ENCODE assay signal across 8 cellular contexts in the genomic region with DNA sequence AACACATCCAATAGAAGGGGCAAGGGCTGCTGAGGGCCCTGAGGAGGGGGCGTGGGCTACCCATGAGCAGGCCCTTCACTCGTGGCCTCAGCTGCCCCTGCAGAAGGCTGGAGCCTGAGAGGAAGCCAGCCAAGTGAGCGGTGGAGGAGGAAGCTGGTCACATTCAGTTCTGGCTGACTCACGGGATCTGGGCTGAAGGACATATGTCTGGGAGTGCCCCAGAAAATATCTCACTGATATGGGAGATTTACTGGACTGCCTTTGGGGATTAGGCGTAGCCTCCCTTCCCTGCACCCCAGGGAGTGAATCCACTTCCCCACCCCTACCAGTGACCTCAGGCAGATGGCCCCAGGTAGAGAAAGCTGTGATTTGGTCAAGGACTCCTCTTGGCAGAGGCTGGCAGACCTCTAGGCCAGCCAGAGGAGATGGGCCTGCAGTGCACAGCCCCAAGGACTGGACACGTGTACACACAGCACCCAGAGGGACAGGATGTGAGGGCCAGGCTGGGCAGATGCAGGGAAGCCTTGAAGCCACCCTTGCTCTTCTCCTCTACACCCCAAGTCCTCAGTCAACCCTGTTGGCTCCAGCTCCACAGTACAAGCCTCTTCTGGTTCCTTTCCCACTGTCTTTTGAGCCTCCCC. TPM values are rescaled to one million over a fixed set of nuclear protein-coding genes. Genes with fewer than 3 reads are reported as not detected.
DNase-seq lines count a peak whose midpoint lies in the region; ATAC-seq lines count a peak whose summit lies in the region.

No MANE protein-coding gene starts in this region.

- H3K4me3 ChIP-seq in H7 (ENCODE audit: insufficient read depth, low read depth, low read length): no peak overlapping the region

- peaks cover 44% of the 10 kb centered on the region for H3K4me1 Mint-ChIP-seq in activated naive CD8-positive, alpha-beta T cell treated with anti-CD3 and anti-CD28 coated beads, Interleukin-2, amount 10 ng/mL, durations not matched to agents 7 days and 5 days
- peaks cover 49 to 62% of the 10 kb centered on the region in 2 donors for H3K4me1 Mint-ChIP-seq in stimulated activated naive B cell treated with anti-CD40 and anti-IgM and Interleukin-4, amounts not matched to agents 10 μg/mL and 1 μg/mL and 100 μg/mL, for 72 hours

- H3K9me3 Mint-ChIP-seq in activated naive CD8-positive, alpha-beta T cell treated with anti-CD3 and anti-CD28 coated beads, Interleukin-2, amount 10 ng/mL, durations not matched to agents 7 days and 5 days: peaks cover 4% of the 10 kb centered on the region
- peaks cover 0 to 4% of the 10 kb centered on the region in 2 donors for H3K9me3 Mint-ChIP-seq in stimulated activated naive B cell treated with anti-CD40 and anti-IgM and Interleukin-4, amounts not matched to agents 10 μg/mL and 1 μg/mL and 100 μg/mL, for 72 hours

- no peak overlapping the region for H3K4me3 Mint-ChIP-seq in activated naive CD8-positive, alpha-beta T cell treated with anti-CD3 and anti-CD28 coated beads, Interleukin-2, amount 10 ng/mL, durations not matched to agents 7 days and 5 days
- H3K4me3 Mint-ChIP-seq in stimulated activated naive B cell treated with anti-CD40 and anti-IgM and Interleukin-4, amounts not matched to agents 10 μg/mL and 1 μg/mL and 100 μg/mL, for 72 hours: no peak overlapping the region

- DNase-seq in Kasumi-1 (lab: John Stamatoyannopoulos, UW) (peak; percentile 28 to 36), hepatic stellate cell (ENCODE audit: low spot score) (peak; percentile 81), HuH-7 (ENCODE audit: low spot score) (no peak), foreskin melanocyte (no peak), H7 (no peak)
- no peak for DNase-seq in activated naive CD8-positive, alpha-beta T cell treated with anti-CD3 and anti-CD28 coated beads, Interleukin-2, amount 10 ng/mL, durations not matched to agents 7 days and 5 days
- no peak for DNase-seq in stimulated activated naive B cell treated with anti-CD40 and anti-IgM and Interleukin-4, amounts not matched to agents 10 μg/mL and 1 μg/mL and 100 μg/mL, for 72 hours

- H3K27me3 Mint-ChIP-seq in activated naive CD8-positive, alpha-beta T cell treated with anti-CD3 and anti-CD28 coated beads, Interleukin-2, amount 10 ng/mL, durations not matched to agents 7 days and 5 days: no peaks in the 10 kb centered on the region
- H3K27me3 Mint-ChIP-seq in stimulated activated naive B cell treated with anti-CD40 and anti-IgM and Interleukin-4, amounts not matched to agents 10 μg/mL and 1 μg/mL and 100 μg/mL, for 72 hours: no peaks in the 10 kb centered on the region

- no peak for ATAC-seq in activated naive CD8-positive, alpha-beta T cell treated with anti-CD3 and anti-CD28 coated beads, Interleukin-2, amount 10 ng/mL, durations not matched to agents 7 days and 5 days (ENCODE audit: low read depth)
- ATAC-seq in stimulated activated naive B cell treated with anti-CD40 and anti-IgM and Interleukin-4, amounts not matched to agents 10 μg/mL and 1 μg/mL and 100 μg/mL, for 72 hours (replicated peaks): no peak
- no peak for ATAC-seq in HG03159 (IDR thresholded peaks at IDR 0.05; ENCODE audit: unreplicated experiment)

- H3K27ac Mint-ChIP-seq in activated naive CD8-positive, alpha-beta T cell treated with anti-CD3 and anti-CD28 coated beads, Interleukin-2, amount 10 ng/mL, durations not matched to agents 7 days and 5 days: peak overlapping the region; percentile 95
- H3K27ac Mint-ChIP-seq in stimulated activated naive B cell treated with anti-CD40 and anti-IgM and Interleukin-4, amounts not matched to agents 10 μg/mL and 1 μg/mL and 100 μg/mL, for 72 hours: peak overlapping the region; percentile 100

- POLR2A ChIA-PET in activated naive CD8-positive, alpha-beta T cell treated with anti-CD3 and anti-CD28 coated beads, Interleukin-2, amount 10 ng/mL, durations not matched to agents 7 days and 5 days (lab: Charles Lee): interaction anchor here (0.6 kb wide), 1 partner anchor 251 kb away, joined by 6 read pairs; no protein-coding TSS in a partner anchor

- H3K27me3 ChIP-seq in H7 (ENCODE audit: control insufficient read depth, insufficient read depth, low read length): no peaks in the 10 kb centered on the region

- peaks cover 17% of the 10 kb centered on the region for H3K36me3 Mint-ChIP-seq in activated naive CD8-positive, alpha-beta T cell treated with anti-CD3 and anti-CD28 coated beads, Interleukin-2, amount 10 ng/mL, durations not matched to agents 7 days and 5 days
- H3K36me3 Mint-ChIP-seq in stimulated activated naive B cell treated with anti-CD40 and anti-IgM and Interleukin-4, amounts not matched to agents 10 μg/mL and 1 μg/mL and 100 μg/mL, for 72 hours: peaks cover 8 to 11% of the 10 kb centered on the region in 2 donors

- H3K36me3 ChIP-seq in H7 (replicated peaks; ENCODE audit: control insufficient read depth, insufficient read depth, low read length): no peaks in the 10 kb centered on the region

RNA-seq across cellular contexts. Expression of a gene that starts 14.2 kb away (rescaled TPM):
- 10 to 100 TPM; 10.9 to 12.6 TPM for total RNA-seq in activated naive CD8-positive, alpha-beta T cell treated with anti-CD3 and anti-CD28 coated beads, Interleukin-2, amount 10 ng/mL, durations not matched to agents 7 days and 5 days
- total RNA-seq in H7 (2014; rRNA removed; shearing (Covaris generic)): 4.8 and 4.9 TPM in 2 replicates

RNA-seq across cellular contexts. Expression of a gene that starts 55.8 kb away (rescaled TPM):
- total RNA-seq in activated naive CD8-positive, alpha-beta T cell treated with anti-CD3 and anti-CD28 coated beads, Interleukin-2, amount 10 ng/mL, durations not matched to agents 7 days and 5 days: 10 to 100 TPM; 25.4 to 25.7 TPM
- 14.5 and 17.0 TPM in 2 replicates for total RNA-seq in H7 (2014; rRNA removed; shearing (Covaris generic))

Comparison
In these comparisons a context has a peak if more than half of its experiments do, and no peak if none do; other contexts are left out.
1. DNase-seq: peak in Kasumi-1 (2 of 2) and hepatic stellate cell (single experiment); none in activated naive CD8-positive, alpha-beta T cell treated with anti-CD3 and anti-CD28 coated beads, Interleukin-2, amount 10 ng/mL, durations not matched to agents 7 days and 5 days (single experiment), stimulated activated naive B cell treated with anti-CD40 and anti-IgM and Interleukin-4, amounts not matched to agents 10 μg/mL and 1 μg/mL and 100 μg/mL, for 72 hours (single experiment), HuH-7 (single experiment), foreskin melanocyte (single experiment) and H7 (single experiment).